ENCODE assay signal across 16 cellular contexts in the genomic region with DNA sequence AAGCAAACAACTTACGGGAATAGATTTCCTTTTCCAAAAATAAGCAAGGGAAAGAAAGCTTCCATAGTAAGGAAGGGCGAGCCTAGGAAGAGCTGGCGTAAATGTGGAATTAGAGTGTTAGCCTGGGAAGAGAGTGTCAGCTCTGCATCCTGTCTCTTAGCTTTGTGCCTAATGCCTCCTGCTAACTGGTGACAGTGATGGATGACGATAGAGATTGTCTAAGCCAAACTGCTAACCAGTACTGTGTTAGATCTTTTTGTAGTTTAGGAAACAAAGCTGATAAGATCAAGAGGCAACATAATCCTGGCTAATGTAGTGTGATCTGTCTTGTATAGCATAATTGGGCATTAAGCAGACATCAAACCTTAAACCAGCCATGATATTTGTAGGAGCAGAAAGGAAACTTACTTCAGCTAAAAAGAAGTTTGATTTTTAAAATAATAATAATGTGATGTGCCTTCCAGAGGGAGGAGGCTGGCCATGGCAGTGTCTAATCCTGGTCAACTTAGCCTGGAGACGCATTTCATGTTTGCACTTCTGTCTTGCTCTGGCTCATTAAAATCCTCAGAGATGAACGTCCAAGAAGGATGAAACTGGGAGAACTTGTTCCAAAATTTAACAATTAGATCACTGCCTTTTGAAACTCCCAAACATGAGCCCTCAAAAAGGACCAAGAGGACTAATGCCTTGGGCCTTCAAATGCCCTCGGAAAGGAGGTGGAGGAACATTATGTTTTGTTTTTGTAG.
DNase-seq lines count a peak whose midpoint lies in the region; ATAC-seq and TF ChIP-seq lines count a peak whose summit lies in the region.
"Had no signal": no experiment of that assay in that cellular context is flagged by ENCODE, and none has a peak within 500 bp of the region (broad histone marks: within the 10 kb centered on the region; RNA-seq: fewer than 3 reads in every experiment).

No MANE protein-coding gene starts in this region.

- no peaks in the 10 kb centered on the region for H3K36me3 ChIP-seq in mesodermal cell (ENCODE audit: control insufficient read depth, insufficient read depth, low read length)

- peak; percentile 49 for DNase-seq in ELF-1 (ENCODE audit: low read depth, low spot score)
- DNase-seq in NCI-H1436 (lab: John Stamatoyannopoulos, UW), result peak; percentile 20
- DNase-seq in DMS 273 (lab: John Stamatoyannopoulos, UW; ENCODE audit: unreplicated experiment), result no peak
- DNase-seq in effector CD4-positive, alpha-beta T cell, result no peak
- DNase-seq: CD4-positive, alpha-beta T cell; DMS79 treated with DMSO at 0.1 percent for 48 hours; GDM1; Kasumi-1; NCI-H1694 treated with DMSO at 0.1 percent for 48 hours; NCI-H446; NCI-H774; SIG-M5 had no signal

- no peak for ATAC-seq in activated CD4-positive, CD25-positive, alpha-beta regulatory T cell treated with anti-CD3 and anti-CD28 coated beads, Interleukin-2, amount 50 U/mL, for 24 hours
- ATAC-seq in GM18870 (IDR thresholded peaks at IDR 0.05; ENCODE audit: unreplicated experiment), result no peak

- no peaks in the 10 kb centered on the region for H3K9me3 ChIP-seq in mesodermal cell (ENCODE audit: control insufficient read depth, low read length)

- peak overlapping the region; percentile 59 for H3K27ac ChIP-seq in VCaP
- peak overlapping the region; percentile 65 for H3K27ac ChIP-seq in mesodermal cell (ENCODE audit: low read depth, low read length, severe bottlenecking)

- 32 to 44% methylated on average over 2 to 5 of the region's 7 CpGs for WGBS in mesodermal cell (ENCODE audit: insufficient coverage in 2 of 2), 2 experiments

- H3K4me1 ChIP-seq in mesodermal cell (ENCODE audit: control insufficient read depth, insufficient read depth, low read length, poor library complexity, severe bottlenecking), result peaks cover 5% of the 10 kb centered on the region

- TF ChIP-seq CTCF in VCaP (conservative IDR thresholded peaks at IDR 0.05), result no peak

- no peak overlapping the region for H3K4me3 ChIP-seq in mesodermal cell (ENCODE audit: extremely low read depth, insufficient read depth, low read length, poor library complexity, severe bottlenecking)

Comparison
In these comparisons a context has a peak if more than half of its experiments do, and no peak if none do; other contexts are left out.
1. DNase-seq: peak in ELF-1 (single experiment) and NCI-H1436 (single experiment); none in DMS 273 (single experiment) and effector CD4-positive, alpha-beta T cell (single experiment).